Comparison of ENCODE assay signal across 18 cellular contexts in genomic region chr4:101086801-101087586, GRCh38.
DNase-seq lines count a peak whose midpoint lies in the region; ATAC-seq and TF ChIP-seq lines count a peak whose summit lies in the region.
"Had no signal": no experiment of that assay in that cellular context is flagged by ENCODE, and none has a peak within 500 bp of the region (broad histone marks: within the 10 kb centered on the region; RNA-seq: fewer than 3 reads in every experiment).

No MANE protein-coding gene starts in this region.

- peaks cover 23% of the 10 kb centered on the region for H3K36me3 Mint-ChIP-seq in memory B cell
- peaks cover 2% of the 10 kb centered on the region for H3K36me3 Mint-ChIP-seq in activated naive CD4-positive, alpha-beta T cell treated with anti-CD3 and anti-CD28 coated beads, Interleukin-2, amount 10 ng/mL, durations not matched to agents 7 days and 5 days
- H3K36me3 Mint-ChIP-seq in activated naive CD4-positive, alpha-beta T cell treated with anti-CD3 and anti-CD28 coated beads, Interleukin-2, amount 50 U/mL, for 72 hours: no peaks in the 10 kb centered on the region
- H3K36me3 Mint-ChIP-seq in T-helper 2 cell treated with Interferon-gamma antibody and Interleukin-4, amounts not matched to agents 5 μg/mL and 100 μg/mL, for 36 hours (ENCODE audit: low read depth): peaks cover 2% of the 10 kb centered on the region

- ATAC-seq in memory B cell (ENCODE audit: low read depth) (no peak), HG02885 (IDR thresholded peaks at IDR 0.05; ENCODE audit: poor library complexity, unreplicated experiment) (no peak)
- ATAC-seq in activated naive CD4-positive, alpha-beta T cell treated with anti-CD3 and anti-CD28 coated beads, Interleukin-2, amount 50 U/mL, for 72 hours: no peak
- ATAC-seq: activated naive CD8-positive, alpha-beta T cell treated with anti-CD3 and anti-CD28 coated beads, Interleukin-2, amount 50 U/mL, for 24 hours; gastrocnemius medialis had no signal

- peaks cover 32% of the 10 kb centered on the region for H3K4me1 Mint-ChIP-seq in memory B cell
- no peaks in the 10 kb centered on the region for H3K4me1 Mint-ChIP-seq in activated naive CD4-positive, alpha-beta T cell treated with anti-CD3 and anti-CD28 coated beads, Interleukin-2, amount 10 ng/mL, durations not matched to agents 7 days and 5 days
- H3K4me1 Mint-ChIP-seq in T-helper 2 cell treated with Interferon-gamma antibody and Interleukin-4, amounts not matched to agents 5 μg/mL and 100 μg/mL, for 36 hours (ENCODE audit: low read depth): peaks cover 2% of the 10 kb centered on the region

- in situ Hi-C loops in brain microvascular endothelial cell (cut with HindIII; ENCODE audit: low pct_ligation_motif_present, low sequenced_read_pairs): no loop called here

- peak overlapping the region; percentile 8 for H3K27ac Mint-ChIP-seq in memory B cell
- no peak overlapping the region for H3K27ac Mint-ChIP-seq in activated naive CD4-positive, alpha-beta T cell treated with anti-CD3 and anti-CD28 coated beads, Interleukin-2, amount 10 ng/mL, durations not matched to agents 7 days and 5 days
- no peak overlapping the region for H3K27ac Mint-ChIP-seq in activated naive CD4-positive, alpha-beta T cell treated with anti-CD3 and anti-CD28 coated beads, Interleukin-2, amount 50 U/mL, for 72 hours
- no peak overlapping the region for H3K27ac Mint-ChIP-seq in T-helper 2 cell treated with Interferon-gamma antibody and Interleukin-4, amounts not matched to agents 5 μg/mL and 100 μg/mL, for 36 hours
- H3K27ac Mint-ChIP-seq: activated naive CD8-positive, alpha-beta T cell treated with anti-CD3 and anti-CD28 coated beads, Interleukin-2, amount 50 U/mL, for 24 hours; CD4-positive, CD25-positive, alpha-beta regulatory T cell had no signal

- CTCF ChIA-PET in activated naive CD4-positive, alpha-beta T cell treated with anti-CD3 and anti-CD28 coated beads, Interleukin-2, amount 10 ng/mL, durations not matched to agents 7 days and 5 days (lab: Charles Lee): interaction anchor here (1.0 kb wide), 1 partner anchor 17 kb away, joined by 3 read pairs; no protein-coding TSS in a partner anchor

- no peak overlapping the region for H3K4me3 ChIP-seq in brain microvascular endothelial cell (ENCODE audit: low read depth, low read length)
- H3K4me3 ChIP-seq: gastrocnemius medialis had no signal

- no peaks in the 10 kb centered on the region for H3K9me3 Mint-ChIP-seq in memory B cell
- H3K9me3 Mint-ChIP-seq in activated naive CD4-positive, alpha-beta T cell treated with anti-CD3 and anti-CD28 coated beads, Interleukin-2, amount 10 ng/mL, durations not matched to agents 7 days and 5 days: no peaks in the 10 kb centered on the region
- H3K9me3 Mint-ChIP-seq in activated naive CD4-positive, alpha-beta T cell treated with anti-CD3 and anti-CD28 coated beads, Interleukin-2, amount 50 U/mL, for 72 hours: no peaks in the 10 kb centered on the region
- H3K9me3 Mint-ChIP-seq in T-helper 2 cell treated with Interferon-gamma antibody and Interleukin-4, amounts not matched to agents 5 μg/mL and 100 μg/mL, for 36 hours: no peaks in the 10 kb centered on the region
- H3K9me3 Mint-ChIP-seq: activated naive CD8-positive, alpha-beta T cell treated with anti-CD3 and anti-CD28 coated beads, Interleukin-2, amount 50 U/mL, for 24 hours; CD4-positive, CD25-positive, alpha-beta regulatory T cell had no signal

- H3K27me3 Mint-ChIP-seq in memory B cell: no peaks in the 10 kb centered on the region
- H3K27me3 Mint-ChIP-seq in activated naive CD4-positive, alpha-beta T cell treated with anti-CD3 and anti-CD28 coated beads, Interleukin-2, amount 10 ng/mL, durations not matched to agents 7 days and 5 days: no peaks in the 10 kb centered on the region
- H3K27me3 Mint-ChIP-seq in T-helper 2 cell treated with Interferon-gamma antibody and Interleukin-4, amounts not matched to agents 5 μg/mL and 100 μg/mL, for 36 hours (ENCODE audit: low read depth): no peaks in the 10 kb centered on the region
- H3K27me3 Mint-ChIP-seq: activated naive CD8-positive, alpha-beta T cell treated with anti-CD3 and anti-CD28 coated beads, Interleukin-2, amount 50 U/mL, for 24 hours; CD4-positive, CD25-positive, alpha-beta regulatory T cell had no signal

- H3K27me3 ChIP-seq in brain microvascular endothelial cell (replicated peaks): no peaks in the 10 kb centered on the region
- H3K27me3 ChIP-seq: gastrocnemius medialis had no signal

- DNase-seq in HT1080 (ENCODE audit: low read depth): peak; percentile 9
- DNase-seq in brain microvascular endothelial cell: no peak
- DNase-seq in memory B cell (ENCODE audit: low spot score in 2 of 2): peak in 1 of 2 donors; percentile 16
- DNase-seq in activated naive CD4-positive, alpha-beta T cell treated with anti-CD3 and anti-CD28 coated beads, Interleukin-2, amount 10 ng/mL, durations not matched to agents 7 days and 5 days: no peak
- DNase-seq in activated naive CD4-positive, alpha-beta T cell treated with anti-CD3 and anti-CD28 coated beads, Interleukin-2, amount 50 U/mL, for 72 hours (ENCODE audit: low spot score in 2 of 2): no peak
- DNase-seq in T-helper 2 cell treated with Interferon-gamma antibody and Interleukin-4, amounts not matched to agents 5 μg/mL and 100 μg/mL, for 36 hours (ENCODE audit: low spot score): no peak
- DNase-seq: activated CD8-positive, alpha-beta memory T cell treated with anti-CD3 and anti-CD28 coated beads, Interleukin-2, amount 50 U/mL, for 48 hours; activated naive CD8-positive, alpha-beta T cell treated with anti-CD3 and anti-CD28 coated beads, Interleukin-2, amount 50 U/mL, for 24 hours; CD4-positive, CD25-positive, alpha-beta regulatory T cell; cortex of kidney; gastrocnemius medialis; kidney; NCI-H1436; NCI-H524 treated with DMSO at 0.1 percent for 48 hours; stimulated activated CD4-positive, alpha-beta T cell treated with anti-CD3 and anti-CD28 coated beads, Interleukin-4, amount 100 ng/mL, for 1 hour; stimulated activated naive CD4-positive, alpha-beta T cell had no signal

- H3K27ac ChIP-seq in C4-2B: peak overlapping the region; percentile 65
- H3K27ac ChIP-seq in brain microvascular endothelial cell: no peak overlapping the region
- H3K27ac ChIP-seq: gastrocnemius medialis had no signal

- TF ChIP-seq CTCF in C4-2B (conservative IDR thresholded peaks at IDR 0.05) (no peak; the same call in 1 of the 2 replicates), brain microvascular endothelial cell (IDR thresholded peaks at IDR 0.05; ENCODE audit: low read depth, low read length, missing control alignments) (peak; percentile 52)

- no peaks in the 10 kb centered on the region for H3K36me3 ChIP-seq in brain microvascular endothelial cell (replicated peaks)
- H3K36me3 ChIP-seq: gastrocnemius medialis had no signal

- no peak overlapping the region for H3K4me3 Mint-ChIP-seq in memory B cell
- H3K4me3 Mint-ChIP-seq in activated naive CD4-positive, alpha-beta T cell treated with anti-CD3 and anti-CD28 coated beads, Interleukin-2, amount 10 ng/mL, durations not matched to agents 7 days and 5 days: no peak overlapping the region
- no peak overlapping the region for H3K4me3 Mint-ChIP-seq in T-helper 2 cell treated with Interferon-gamma antibody and Interleukin-4, amounts not matched to agents 5 μg/mL and 100 μg/mL, for 36 hours
- H3K4me3 Mint-ChIP-seq: activated naive CD8-positive, alpha-beta T cell treated with anti-CD3 and anti-CD28 coated beads, Interleukin-2, amount 50 U/mL, for 24 hours; CD4-positive, CD25-positive, alpha-beta regulatory T cell had no signal
